8 cellular contexts compared by ENCODE assay signal in the genomic region with DNA sequence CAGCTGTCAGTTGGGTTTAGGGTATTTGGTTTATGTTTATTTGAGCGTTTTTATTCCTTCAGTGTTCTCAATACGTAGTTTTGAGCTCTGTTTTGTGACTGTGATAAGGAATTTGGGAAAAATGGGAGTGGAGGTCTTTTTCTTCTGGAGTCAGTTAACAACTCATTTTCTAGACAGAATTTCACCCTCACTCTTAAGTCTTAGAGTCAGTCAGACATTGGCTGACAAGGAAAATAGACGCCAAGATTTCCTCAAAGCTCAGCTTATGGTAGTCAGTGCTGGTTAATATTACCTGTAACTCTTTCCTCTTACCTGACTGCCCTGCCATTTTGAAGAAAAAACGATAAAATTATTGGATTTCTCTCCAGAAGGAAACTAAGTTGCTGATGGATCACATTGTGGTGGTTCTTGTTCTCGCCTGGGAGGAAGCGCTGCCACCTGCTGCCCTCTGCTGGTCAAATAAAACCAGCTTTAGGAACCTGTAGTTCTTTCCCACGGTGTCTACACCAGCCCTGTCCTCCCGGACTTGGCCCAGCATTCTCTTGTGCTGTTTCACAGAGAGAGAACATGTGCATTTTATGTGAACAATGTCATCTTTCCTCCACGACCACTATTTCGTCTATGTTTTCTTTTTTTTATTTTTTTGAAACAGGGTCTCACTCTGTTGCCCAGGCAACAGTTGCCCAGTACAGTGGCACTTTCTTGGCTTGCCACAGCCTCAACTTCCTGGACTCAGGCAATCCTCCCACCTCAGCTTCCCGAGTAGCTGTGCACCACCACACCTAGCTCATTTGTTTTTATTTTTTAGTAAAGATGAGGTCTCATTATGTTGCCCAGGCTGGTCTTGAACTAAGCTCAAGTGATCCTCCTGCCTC. TPM values are rescaled to one million over a fixed set of nuclear protein-coding genes. Genes with fewer than 3 reads are reported as not detected.
DNase-seq lines count a peak whose midpoint lies in the region; ATAC-seq, FAIRE-seq and TF ChIP-seq lines count a peak whose summit lies in the region.

No MANE protein-coding gene starts in this region.

- H3K9me3 ChIP-seq in kidney (ENCODE audit: control insufficient read depth in 1 of 2, low read length in 2 of 2): no peaks in the 10 kb centered on the region

- no peaks in the 10 kb centered on the region for H3K36me3 Mint-ChIP-seq in activated B cell treated with CpG ODN at 0.5 μM for 24 hours (ENCODE audit: low read depth)

- H3K27ac Mint-ChIP-seq in activated B cell treated with CpG ODN at 0.5 μM for 24 hours: no peak overlapping the region

- H3K27ac ChIP-seq in kidney (ENCODE audit: low read depth in 2 of 2, low read length in 2 of 2): no peak overlapping the region

- intact Hi-C loops in activated B cell treated with CpG ODN at 0.5 μM for 24 hours (cut with micrococcal nuclease): loop anchor here (1.0 kb wide), 1 partner anchor 124 kb away; no protein-coding TSS in a partner anchor
- intact Hi-C loops in kidney (cut with DNase I): loop anchor here (10.0 kb wide), 1 partner anchor 124 kb away; no protein-coding TSS in a partner anchor

- H3K9me3 Mint-ChIP-seq in activated B cell treated with CpG ODN at 0.5 μM for 24 hours: no peaks in the 10 kb centered on the region

- CTCF ChIA-PET in activated B cell treated with CpG ODN at 0.5 μM for 24 hours (lab: Charles Lee): interaction anchor here (0.6 to 6.1 kb wide), 15 partner anchors 9 to 126 kb away, joined by 3 to 112 read pairs (median 4); no protein-coding TSS in a partner anchor

- POLR2A ChIA-PET in activated B cell treated with CpG ODN at 0.5 μM for 24 hours (lab: Charles Lee): no interaction called here

- H3K4me3 Mint-ChIP-seq in activated B cell treated with CpG ODN at 0.5 μM for 24 hours: no peak overlapping the region

- H3K27me3 ChIP-seq in bronchial epithelial cell (ENCODE audit: control insufficient read depth, insufficient read depth, low read length): no peaks in the 10 kb centered on the region

- peak; percentile 50 for FAIRE-seq in bronchial epithelial cell (lab: Jason Lieb, UNC)
- peak; percentile 83 for FAIRE-seq in kidney (lab: Jason Lieb, UNC)

- H3K9ac ChIP-seq in kidney (ENCODE audit: low read length in 2 of 2): no peak overlapping the region

- peak; percentile 82 for ATAC-seq in GM21737 (IDR thresholded peaks at IDR 0.05; ENCODE audit: unreplicated experiment)
- peak; percentile 68 for ATAC-seq in activated B cell treated with CpG ODN at 0.5 μM for 24 hours (ENCODE audit: low read depth)
- no peak for ATAC-seq in GM18498 (IDR thresholded peaks at IDR 0.05; ENCODE audit: unreplicated experiment)

- H3K4me3 ChIP-seq in bronchial epithelial cell (ENCODE audit: low read depth, low read length) (no peak overlapping the region), kidney (ENCODE audit: low read length in 2 of 2) (no peak overlapping the region)

- no peaks in the 10 kb centered on the region for H3K36me3 ChIP-seq in bronchial epithelial cell (ENCODE audit: control insufficient read depth, insufficient read depth, low read length)
- no peaks in the 10 kb centered on the region for H3K36me3 ChIP-seq in kidney (ENCODE audit: control insufficient read depth in 1 of 2, insufficient read depth in 2 of 2, low read length in 2 of 2)

- peaks cover 19% of the 10 kb centered on the region for H3K27me3 Mint-ChIP-seq in activated B cell treated with CpG ODN at 0.5 μM for 24 hours

- peaks cover 3% of the 10 kb centered on the region for H3K4me1 Mint-ChIP-seq in activated B cell treated with CpG ODN at 0.5 μM for 24 hours

- DNase-seq in C1 segment of cervical spinal cord (lab: John Stamatoyannopoulos, UW) (peak in 11 of 14 donors; percentile 4 to 49 (median 17)), NCI-H2171 (lab: John Stamatoyannopoulos, UW) (peak; percentile 27), activated B cell treated with CpG ODN at 0.5 μM for 24 hours (peak; percentile 35), bronchial epithelial cell (ENCODE audit: low read depth) (peak; percentile 67), kidney (peak; percentile 81)
- DNase-seq in stimulated activated CD4-positive, alpha-beta T cell treated with anti-CD3 and anti-CD28 coated beads, Interleukin-1b, Interleukin-23, amount 100 ng/mL, for 48 hours: peak; percentile 73

- TF ChIP-seq CTCF in activated B cell treated with CpG ODN at 0.5 μM for 24 hours (IDR thresholded peaks at IDR 0.05) (peak; percentile 68), bronchial epithelial cell (IDR thresholded peaks at IDR 0.05; ENCODE audit: insufficient read depth, low read length, severe bottlenecking) (peak; percentile 81), kidney (IDR thresholded peaks at IDR 0.05; ENCODE audit: borderline replicate concordance, extremely low read depth, insufficient read depth) (peak; percentile 78)

- H3K4me1 ChIP-seq in kidney (ENCODE audit: control insufficient read depth in 1 of 2, insufficient read depth in 1 of 2, low read depth in 1 of 2, low read length in 2 of 2): no peaks in the 10 kb centered on the region

RNA-seq across cellular contexts. Expression of a gene that starts 41.4 kb away (rescaled TPM):
- total RNA-seq in activated B cell treated with CpG ODN at 0.5 μM for 24 hours (27.1 and 31.6 TPM in 2 replicates), bronchial epithelial cell (21.8 and 31.3 TPM in 2 replicates), kidney (24.7 TPM)
- 25.7 TPM for polyA plus RNA-seq in kidney (ENCODE audit: insufficient read depth, low read depth, low replicate concordance)

Comparison
In these comparisons a context has a peak if more than half of its experiments do, and no peak if none do; other contexts are left out.
1. DNase-seq: peak in every context shown above with its lines; median percentile 81 in kidney; 73 in stimulated activated CD4-positive, alpha-beta T cell treated with anti-CD3 and anti-CD28 coated beads, Interleukin-1b, Interleukin-23, amount 100 ng/mL, for 48 hours; 67 in bronchial epithelial cell; 35 in activated B cell treated with CpG ODN at 0.5 μM for 24 hours; 27 in NCI-H2171; 17 in C1 segment of cervical spinal cord.